ENCODE assay signal across 22 cellular contexts in the genomic region with DNA sequence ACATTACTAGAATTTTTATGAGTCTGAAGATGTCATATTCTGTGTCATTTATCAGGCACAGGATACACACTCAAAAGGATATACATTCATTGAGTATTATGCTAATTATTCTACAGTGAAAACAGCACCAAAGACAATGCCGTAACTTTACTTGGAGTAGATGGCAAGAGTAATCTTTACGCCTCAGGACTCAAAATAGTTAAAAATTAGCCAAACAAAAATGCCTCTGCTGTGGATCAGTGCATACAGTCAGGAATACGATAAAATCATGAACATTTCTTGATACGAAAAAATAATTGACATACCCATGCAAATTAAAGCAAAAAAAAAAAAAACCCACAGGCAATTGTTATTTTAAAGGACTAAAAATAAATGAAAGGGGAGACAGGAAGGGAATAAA.
DNase-seq lines count a peak whose midpoint lies in the region; ATAC-seq, FAIRE-seq and TF ChIP-seq lines count a peak whose summit lies in the region.
"Had no signal": no experiment of that assay in that cellular context is flagged by ENCODE, and none has a peak within 500 bp of the region (broad histone marks: within the 10 kb centered on the region; RNA-seq: fewer than 3 reads in every experiment).

No MANE protein-coding gene starts in this region.

- H3K27ac ChIP-seq in SK-N-MC (0 out of 2 replicates have a peak overlapping the region, but pooled peaks have one; percentile 42), spleen (no peak overlapping the region)
- H3K27ac ChIP-seq: GM23248 had no signal

- WGBS in spleen, 5 donors, result 80 to 90% (median 86%) methylated on average over 4 of the region's 4 CpGs

- H3K4me3 ChIP-seq in SK-N-MC (no peak overlapping the region), spleen (no peak overlapping the region)
- H3K4me3 ChIP-seq: GM23248, K562 had no signal

- intact Hi-C loops in spleen (cut with DNase I; ENCODE audit: low total_unique reads), result no loop called here

- H3K36me3 ChIP-seq in SK-N-MC (ENCODE audit: insufficient read depth, low read length) (no peaks in the 10 kb centered on the region), spleen (no peaks in the 10 kb centered on the region)
- H3K36me3 ChIP-seq: BE2C had no signal

- H3K9ac ChIP-seq in SK-N-MC (ENCODE audit: insufficient read length), result no peak overlapping the region
- H3K9ac ChIP-seq: GM23248 had no signal

- no peak for TF ChIP-seq POLR2A in spleen (IDR thresholded peaks at IDR 0.05)

- DNase-seq in D721Med (ENCODE audit: insufficient read length, low spot score) (no peak), SK-N-MC (ENCODE audit: low read depth, low spot score) (no peak), kidney tubule cell (ENCODE audit: low spot score) (peak; percentile 59), spleen (no peak), ureter (ENCODE audit: low spot score) (no peak)
- DNase-seq: BE2C; C1 segment of cervical spinal cord; CD4-positive, CD25-positive, alpha-beta regulatory T cell; CD8-positive, alpha-beta memory T cell; COR-L47; DMS153; DMS79; GDM1; GM23248; HFFc6; IMR-90 had no signal

- H3K9me3 ChIP-seq in SK-N-MC (ENCODE audit: low read depth, low read length), result no peaks in the 10 kb centered on the region
- no peaks in the 10 kb centered on the region for H3K9me3 ChIP-seq in spleen
- H3K9me3 ChIP-seq: BE2C had no signal

- H3K27me3 ChIP-seq in spleen (replicated peaks in 1 of 7), result no peaks in the 10 kb centered on the region
- H3K27me3 ChIP-seq: BE2C had no signal

- no peak for TF ChIP-seq CTCF in D721Med (IDR thresholded peaks at IDR 0.05; ENCODE audit: insufficient read depth, missing control alignments)
- TF ChIP-seq CTCF in spleen (IDR thresholded peaks at IDR 0.05 in 8 of 11, conservative IDR thresholded peaks at IDR 0.05 in 3 of 11), result no peak

- no peak for ATAC-seq in GM18502 (IDR thresholded peaks at IDR 0.05; ENCODE audit: poor library complexity, unreplicated experiment)
- ATAC-seq: HCT116, K562 had no signal

- FAIRE-seq in D721Med (lab: Jason Lieb, UNC), result peak; percentile 97
- FAIRE-seq: GM12892, H54, HTR-8/SVneo, K562 had no signal

- no peaks in the 10 kb centered on the region for H3K4me1 ChIP-seq in spleen
- H3K4me1 ChIP-seq: BE2C had no signal
